ENCODE assay signal across 10 cellular contexts in the genomic region with DNA sequence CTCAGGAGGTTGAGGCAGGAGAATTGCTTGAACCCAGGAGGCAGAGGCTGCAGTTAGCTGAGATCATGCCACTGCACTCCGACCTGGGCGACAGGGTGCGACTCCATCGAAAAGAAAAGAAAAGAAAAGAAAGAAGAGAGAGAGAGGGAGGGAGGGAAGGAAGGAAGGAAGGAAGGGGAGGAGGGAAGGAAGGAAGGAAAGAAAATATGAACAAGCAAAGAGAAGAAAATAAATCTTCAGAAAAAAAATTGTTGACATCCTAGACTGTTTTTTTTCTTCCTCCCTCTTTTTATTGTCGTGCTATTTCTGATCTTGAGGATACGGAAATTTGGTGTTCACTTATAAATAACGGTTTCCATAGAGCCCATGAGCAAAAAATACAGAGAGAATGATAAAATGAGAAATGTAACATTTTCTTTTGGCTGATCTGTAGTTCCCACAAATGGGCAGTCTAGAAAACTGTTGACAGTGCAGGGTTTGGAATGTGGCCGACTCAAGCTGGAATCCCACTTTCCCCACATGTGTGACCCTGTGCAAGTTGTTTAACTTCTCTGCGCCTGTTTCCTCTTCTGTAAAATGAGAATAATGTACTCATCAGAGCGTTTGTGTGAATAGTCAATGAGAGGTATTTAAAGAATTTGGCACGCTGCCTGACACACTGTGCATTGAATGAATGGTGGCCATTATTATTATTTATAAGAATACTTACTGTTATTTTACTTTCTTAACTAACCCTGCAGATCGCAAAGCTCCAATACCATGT. TPM values are rescaled to one million over a fixed set of nuclear protein-coding genes. Genes with fewer than 3 reads are reported as not detected.
DNase-seq lines count a peak whose midpoint lies in the region; ATAC-seq, FAIRE-seq and TF ChIP-seq lines count a peak whose summit lies in the region.
"Had no signal": no experiment of that assay in that cellular context is flagged by ENCODE, and none has a peak within 500 bp of the region (broad histone marks: within the 10 kb centered on the region; RNA-seq: fewer than 3 reads in every experiment).

No MANE protein-coding gene starts in this region.

- ATAC-seq in HG02798 (IDR thresholded peaks at IDR 0.05; ENCODE audit: poor library complexity, unreplicated experiment), result no peak

- H3K9me3 Mint-ChIP-seq in mesothelial cell of epicardium, result no peaks in the 10 kb centered on the region

- no peaks in the 10 kb centered on the region for H3K27me3 Mint-ChIP-seq in mesothelial cell of epicardium (ENCODE audit: low read depth)

- no peak overlapping the region for H3K4me3 ChIP-seq in cardiac fibroblast (replicated peaks in 1 of 2; ENCODE audit: low read depth in 2 of 2, low read length in 2 of 2)
- H3K4me3 ChIP-seq: colonic mucosa had no signal

- peaks cover 43% of the 10 kb centered on the region for H3K4me1 Mint-ChIP-seq in mesothelial cell of epicardium

- peak; percentile 27 for DNase-seq in AG09319 (ENCODE audit: extremely low read depth, low read depth)
- peak; percentile 64 for DNase-seq in HTR-8/SVneo (ENCODE audit: insufficient read length, low spot score)
- DNase-seq in cardiac fibroblast (ENCODE audit: low read depth in 2 of 2), result peak; percentile 95 to 97
- no peak for DNase-seq in mesothelial cell of epicardium (ENCODE audit: low spot score in 2 of 2, unreplicated experiment in 2 of 2)
- no peak for DNase-seq in superior temporal gyrus (ENCODE audit: extremely low spot score)
- DNase-seq in GM12892 (ENCODE audit: insufficient read length), result no peak
- DNase-seq in mesenteric fat pad (ENCODE audit: low spot score), result no peak
- DNase-seq: colonic mucosa had no signal

- H3K4me3 Mint-ChIP-seq in mesothelial cell of epicardium, result no peak overlapping the region

- peak overlapping the region; percentile 87 for H3K27ac Mint-ChIP-seq in mesothelial cell of epicardium

- no peak for TF ChIP-seq POLR2A in GM12892 (IDR thresholded peaks at IDR 0.05; ENCODE audit: low read depth, low read length)

- H3K36me3 Mint-ChIP-seq in mesothelial cell of epicardium, result no peaks in the 10 kb centered on the region

- TF ChIP-seq CTCF in AG09319 (IDR thresholded peaks at IDR 0.05; ENCODE audit: low read depth, low read length) (no peak), cardiac fibroblast (IDR thresholded peaks at IDR 0.05; ENCODE audit: low read depth, low read length) (no peak), mesothelial cell of epicardium (IDR thresholded peaks at IDR 0.05; ENCODE audit: unreplicated experiment) (no peak)

- FAIRE-seq in HTR-8/SVneo (lab: Jason Lieb, UNC), result peak; percentile 68
- FAIRE-seq in GM12892 (lab: Jason Lieb, UNC), result no peak

RNA-seq across cellular contexts. Expression of gene SORBS2, which starts 19.4 kb away (rescaled TPM):
- total RNA-seq in mesothelial cell of epicardium (9.2 to 11.0 TPM (median 10.1 TPM) in 3 replicates), mesenteric fat pad (17.5 TPM)
- 4.4 TPM for polyA plus RNA-seq in GM12892 (2012; ENCODE audit: missing spikeins)
- total RNA-seq: activated CD8-positive, alpha-beta memory T cell treated with anti-CD3 and anti-CD28 coated beads for 36 hours had no signal

Comparison
In these comparisons a context has a peak if more than half of its experiments do, and no peak if none do; other contexts are left out.
1. DNase-seq: peak in AG09319 (single experiment), HTR-8/SVneo (single experiment) and cardiac fibroblast (2 of 2); none in mesothelial cell of epicardium (0 of 2), superior temporal gyrus (single experiment), GM12892 (single experiment) and mesenteric fat pad (single experiment).